ENCODE assay signal across 20 cellular contexts in the genomic region with DNA sequence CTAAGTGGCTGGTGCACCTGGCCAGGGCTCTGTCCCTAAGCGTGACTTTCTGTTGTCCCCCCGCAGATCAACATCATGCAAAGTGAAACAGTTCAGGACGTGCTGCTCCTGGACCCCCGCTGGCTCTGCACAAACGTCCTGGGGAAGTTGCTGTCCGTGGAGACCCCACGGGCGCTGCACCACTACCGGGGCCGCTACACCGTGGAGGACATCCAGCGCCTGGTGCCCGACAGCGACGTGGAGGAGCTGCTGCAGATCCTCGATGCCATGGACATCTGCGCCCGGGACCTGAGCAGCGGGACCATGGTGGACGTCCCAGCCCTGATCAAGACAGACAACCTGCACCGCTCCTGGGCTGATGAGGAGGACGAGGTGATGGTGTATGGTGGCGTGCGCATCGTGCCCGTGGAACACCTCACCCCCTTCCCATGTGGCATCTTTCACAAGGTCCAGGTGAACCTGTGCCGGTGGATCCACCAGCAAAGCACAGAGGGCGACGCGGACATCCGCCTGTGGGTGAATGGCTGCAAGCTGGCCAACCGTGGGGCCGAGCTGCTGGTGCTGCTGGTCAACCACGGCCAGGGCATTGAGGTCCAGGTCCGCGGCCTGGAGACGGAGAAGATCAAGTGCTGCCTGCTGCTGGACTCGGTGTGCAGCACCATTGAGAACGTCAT. TPM values are rescaled to one million over a fixed set of nuclear protein-coding genes. Genes with fewer than 3 reads are reported as not detected.
DNase-seq lines count a peak whose midpoint lies in the region; ATAC-seq, FAIRE-seq and TF ChIP-seq lines count a peak whose summit lies in the region.
"Had no signal": no experiment of that assay in that cellular context is flagged by ENCODE, and none has a peak within 500 bp of the region (broad histone marks: within the 10 kb centered on the region; RNA-seq: fewer than 3 reads in every experiment).

No MANE protein-coding gene starts in this region.

- peaks cover 3 to 15% of the 10 kb centered on the region in 2 experiments; a peak in 3 of 5 replicates for H3K4me1 ChIP-seq in K562 (replicated peaks in 1 of 2; ENCODE audit: control insufficient read depth in 2 of 2, insufficient read depth in 2 of 2, low read length in 2 of 2)
- no peaks in the 10 kb centered on the region for H3K4me1 ChIP-seq in lung (ENCODE audit: control insufficient read depth in 2 of 2, insufficient read depth in 2 of 2, low read length in 2 of 2)
- H3K4me1 ChIP-seq in trophoblast cell (ENCODE audit: control insufficient read depth in 1 of 2, insufficient read depth in 2 of 2, low read length in 2 of 2): peaks cover 17 to 18% of the 10 kb centered on the region in 2 experiments
- peaks cover 5% of the 10 kb centered on the region for H3K4me1 ChIP-seq in BE2C
- H3K4me1 ChIP-seq: Caco-2 had no signal

- no peak overlapping the region for H4K91ac ChIP-seq in trophoblast cell (ENCODE audit: low read depth, low read length)

- H3K18ac ChIP-seq in trophoblast cell (ENCODE audit: low read length): peak overlapping the region; percentile 9

- H3K27me3 ChIP-seq in K562 (ENCODE audit: control insufficient read depth in 2 of 2, insufficient read depth in 2 of 2, low read length in 2 of 2) (no peaks in the 10 kb centered on the region), lung (ENCODE audit: control insufficient read depth, insufficient read depth) (no peaks in the 10 kb centered on the region), trophoblast cell (ENCODE audit: insufficient read depth, low read length) (no peaks in the 10 kb centered on the region), BE2C (no peaks in the 10 kb centered on the region)
- H3K27me3 ChIP-seq: BLaER1 had no signal

- H4K20me1 ChIP-seq in K562 (replicated peaks; ENCODE audit: control insufficient read depth, insufficient read depth, low read length): no peaks in the 10 kb centered on the region
- H4K20me1 ChIP-seq: BLaER1 had no signal

- H2AK5ac ChIP-seq in trophoblast cell (ENCODE audit: low read length): no peak overlapping the region

- no peak for TF ChIP-seq CTCF in K562 (IDR thresholded peaks at IDR 0.05 in 2 of 3, conservative IDR thresholded peaks at IDR 0.05 in 1 of 3; ENCODE audit: insufficient read depth in 2 of 3, low read depth in 1 of 3, low read length in 3 of 3)
- no peak for TF ChIP-seq CTCF in lung (IDR thresholded peaks at IDR 0.05; ENCODE audit: control extremely low read depth, extremely low read depth)
- no peak for TF ChIP-seq CTCF in BE2C (IDR thresholded peaks at IDR 0.05; ENCODE audit: low read depth, low read length)

- in situ Hi-C loops in K562 (cut with MboI): no loop called here

- WGBS in K562 (ENCODE audit: insufficient coverage, low coverage, missing lambda C conversion rate): 82% methylated on average over 16 of the region's 39 CpGs
- WGBS in lung, 2 donors: 95 to 96% methylated on average over 39 of the region's 39 CpGs
- no CpG with 5 or more reads among the region's 39 CpGs for WGBS in trophoblast cell (ENCODE audit: extremely low coverage, insufficient coverage, insufficient read length)

- FAIRE-seq in K562 (lab: Jason Lieb, UNC): no peak
- FAIRE-seq: G401.6, GM12892, GM19239 had no signal

- no peaks in the 10 kb centered on the region for H3K9me1 ChIP-seq in K562 (ENCODE audit: control insufficient read depth, insufficient read depth, low read length)

- CTCF ChIA-PET in K562 (lab: Yijun Ruan, JAX; ENCODE audit: low intra/inter-chr PET ratio): no interaction called here

- DNase-seq in K562 (ENCODE audit: extremely low read depth in 1 of 4, low spot score in 3 of 4) (no peak), lung (ENCODE audit: low spot score) (peak; percentile 27), trophoblast cell (no peak), BE2C (no peak), iPS-NIHi11 (ENCODE audit: low spot score) (no peak)
- DNase-seq: Caco-2; CD4-positive, CD25-positive, alpha-beta regulatory T cell; CD8-positive, alpha-beta T cell; DMS153; DND-41; GM23248; H9 had no signal

- no peaks in the 10 kb centered on the region for H3K9me3 ChIP-seq in K562 (replicated peaks; ENCODE audit: control insufficient read depth, insufficient read depth, low read depth, low read length)
- peaks cover 0 to 4% of the 10 kb centered on the region in 2 donors for H3K9me3 ChIP-seq in lung (ENCODE audit: control insufficient read depth in 2 of 2, insufficient read depth in 1 of 2, low read length in 1 of 2)
- H3K9me3 ChIP-seq in trophoblast cell (ENCODE audit: insufficient read depth, low read depth, low read length): peaks cover 3% of the 10 kb centered on the region
- no peaks in the 10 kb centered on the region for H3K9me3 ChIP-seq in BE2C
- H3K9me3 ChIP-seq: BLaER1, Caco-2 had no signal

- POLR2A ChIA-PET in K562 (lab: Yijun Ruan, JAX): interaction anchor here (1.1 kb wide), 1 partner anchor 197 kb away, joined by 3 read pairs; no protein-coding TSS in a partner anchor

- no peak overlapping the region for H2BK120ac ChIP-seq in trophoblast cell (ENCODE audit: insufficient read depth, low read length, poor library complexity)

- H4K12ac ChIP-seq in trophoblast cell (ENCODE audit: low read depth, low read length): no peak overlapping the region

- H3K4me3 ChIP-seq in K562 (no peak overlapping the region), lung (no peak overlapping the region), trophoblast cell (ENCODE audit: low read depth, low read length) (no peak overlapping the region), BE2C (ENCODE audit: low read depth, low read length) (no peak overlapping the region)
- H3K4me3 ChIP-seq: BLaER1, GM23248 had no signal

- H3K23ac ChIP-seq in trophoblast cell (ENCODE audit: low read length): no peak overlapping the region

- TF ChIP-seq RAD21 in K562 (CRISPR knock-in tag; conservative IDR thresholded peaks at IDR 0.05 in 1 of 2, IDR thresholded peaks at IDR 0.05 in 1 of 2): no peak

- peaks cover 19% of the 10 kb centered on the region for H3K79me1 ChIP-seq in trophoblast cell (ENCODE audit: low read length)

- H2AFZ ChIP-seq in K562 (ENCODE audit: low read depth, low read length) (no peak overlapping the region), trophoblast cell (ENCODE audit: insufficient read depth, low read length, poor library complexity) (no peak overlapping the region)
- H2AFZ ChIP-seq: GM23248 had no signal

- intact Hi-C loops in K562 (cut with micrococcal nuclease): no loop called here

- H4K8ac ChIP-seq in trophoblast cell (ENCODE audit: low read depth, low read length): no peak overlapping the region

- H3K9ac ChIP-seq in K562 (ENCODE audit: insufficient read depth in 1 of 2, low read depth in 2 of 2, low read length in 2 of 2) (no peak overlapping the region), trophoblast cell (ENCODE audit: low read length) (no peak overlapping the region)
- H3K9ac ChIP-seq: BLaER1, GM23248 had no signal

- no peak overlapping the region for H3K14ac ChIP-seq in trophoblast cell (ENCODE audit: low read length)

- no peak overlapping the region for H2BK12ac ChIP-seq in trophoblast cell (ENCODE audit: low read length)

- BruUV-seq in K562 (replicated peaks; lab: Mats Ljungman, UMichigan): no TSS peak

- H3K4ac ChIP-seq in trophoblast cell (ENCODE audit: low read depth, low read length): no peak overlapping the region

- H3K36me3 ChIP-seq in K562 (ENCODE audit: control insufficient read depth, insufficient read depth, low read length) (peaks cover 24% of the 10 kb centered on the region; the same call in 2 of the 3 replicates), lung (ENCODE audit: control insufficient read depth in 2 of 2, insufficient read depth in 2 of 2, low read length in 2 of 2) (peaks cover 0 to 28% of the 10 kb centered on the region in 2 donors), trophoblast cell (ENCODE audit: control insufficient read depth in 1 of 2, insufficient read depth in 2 of 2, low read length in 2 of 2) (peaks cover 21 to 23% of the 10 kb centered on the region in 2 experiments), BE2C (peaks cover 13% of the 10 kb centered on the region)
- H3K36me3 ChIP-seq: BLaER1 had no signal

- TF ChIP-seq EP300 in K562 (IDR thresholded peaks at IDR 0.05; ENCODE audit: low read length): no peak

- ATAC-seq in K562 (no peak), lung (ENCODE audit: insufficient read depth, low FRiP score) (no peak), HG03095 (IDR thresholded peaks at IDR 0.05; ENCODE audit: unreplicated experiment) (no peak), HG02870 (IDR thresholded peaks at IDR 0.05; ENCODE audit: unreplicated experiment) (no peak)
- ATAC-seq: CD8-positive, alpha-beta T cell; HCT116 had no signal

- H3K27ac ChIP-seq in K562 (ENCODE audit: extremely low read depth, low read depth, low read length) (no peak overlapping the region), lung (ENCODE audit: low read depth in 1 of 2, low read length in 1 of 2) (no peak overlapping the region), trophoblast cell (ENCODE audit: low read depth, low read length) (no peak overlapping the region)
- H3K27ac ChIP-seq: BLaER1, C4-2B, GM23248 had no signal

- no peak for TF ChIP-seq POLR2A in K562 (conservative IDR thresholded peaks at IDR 0.05)

- H3K79me2 ChIP-seq in K562 (ENCODE audit: control insufficient read depth, insufficient read depth, low read length) (no peaks in the 10 kb centered on the region), trophoblast cell (ENCODE audit: control insufficient read depth, insufficient read depth, low read length, poor library complexity) (peaks cover 4% of the 10 kb centered on the region)

- H3K4me2 ChIP-seq in K562 (ENCODE audit: insufficient read depth, low read length): no peak overlapping the region
- no peak overlapping the region for H3K4me2 ChIP-seq in trophoblast cell (ENCODE audit: low read length)
- H3K4me2 ChIP-seq: BLaER1 had no signal

- no peak overlapping the region for H2BK5ac ChIP-seq in trophoblast cell (ENCODE audit: low read depth, low read length, poor library complexity)

RNA-seq across cellular contexts. Expression of a gene that starts 19.7 kb away (rescaled TPM):
- total RNA-seq in K562 (2011; cell fraction: chromatin; rRNA removed; ENCODE audit: low replicate concordance): 106 and 129 TPM in 2 replicates
- total RNA-seq in K562 (2011; cell fraction: nucleolus; rRNA removed): 121 and 124 TPM in 2 replicates
- 126 and 169 TPM in 2 replicates for total RNA-seq in K562 (2011; cell fraction: nucleoplasm; rRNA removed)
- 81.5 and 97.6 TPM in 2 replicates for total RNA-seq in K562 (2014; rRNA removed)
- total RNA-seq in K562 (2014; rRNA removed; fragmentation: Illumina TruSeq; extraction: Trizol): 93.7 and 105 TPM in 2 replicates
- 73.7 and 78.3 TPM in 2 replicates for total RNA-seq in K562 (2015; rRNA removed; fragmentation: Illumina TruSeq; extraction: Trizol)
- total RNA-seq in K562 (2021): 65.7 and 76.4 TPM in 2 replicates
- 82.5 and 165 TPM in 2 replicates for polyA plus RNA-seq in K562 (2011; rRNA removed)
- polyA plus RNA-seq in K562 (2011; cell fraction: cytosol; rRNA removed): 70.7 and 75.2 TPM in 2 replicates
- 41.8 and 42.6 TPM in 2 replicates for polyA plus RNA-seq in K562 (2011; cell fraction: nucleus; rRNA removed)
- polyA plus RNA-seq in K562 (2012): 93.9 and 142 TPM in 2 replicates
- 98.7 and 108 TPM in 2 replicates for polyA plus RNA-seq in K562 (2014; fragmentation: Illumina TruSeq; extraction: Trizol)
- polyA plus RNA-seq in K562 (2014; fragmentation: Nextera tagmentation; extraction: Ambion mirVana): 10 to 100 TPM; 55.9 to 61.8 TPM
- 111 and 118 TPM in 2 replicates for polyA plus RNA-seq in K562 (2014; rRNA removed)
- 62.7 and 104 TPM in 2 replicates for polyA minus RNA-seq in K562 (2011; rRNA and poly(A)+ RNA removed)
- 18.7 and 35.0 TPM in 2 replicates for polyA minus RNA-seq in K562 (2011; cell fraction: cytosol; rRNA and poly(A)+ RNA removed)
- 12.0 and 12.6 TPM in 2 replicates for polyA minus RNA-seq in K562 (2011; cell fraction: nucleus; rRNA and poly(A)+ RNA removed)
- 100 to 1,000 TPM; 126 to 301 TPM for total RNA-seq in lung
- 1,000 to 10,000 TPM in 1 of 2 donors, 100 to 1,000 TPM in 1; 109 to 1,526 TPM for polyA plus RNA-seq in lung
- 578 and 615 TPM in 2 replicates for polyA plus RNA-seq in trophoblast cell (2013)
- polyA plus RNA-seq in BE2C (2012; ENCODE audit: insufficient read depth, insufficient read length, low read depth): 42.7 TPM
